In the genomic region with DNA sequence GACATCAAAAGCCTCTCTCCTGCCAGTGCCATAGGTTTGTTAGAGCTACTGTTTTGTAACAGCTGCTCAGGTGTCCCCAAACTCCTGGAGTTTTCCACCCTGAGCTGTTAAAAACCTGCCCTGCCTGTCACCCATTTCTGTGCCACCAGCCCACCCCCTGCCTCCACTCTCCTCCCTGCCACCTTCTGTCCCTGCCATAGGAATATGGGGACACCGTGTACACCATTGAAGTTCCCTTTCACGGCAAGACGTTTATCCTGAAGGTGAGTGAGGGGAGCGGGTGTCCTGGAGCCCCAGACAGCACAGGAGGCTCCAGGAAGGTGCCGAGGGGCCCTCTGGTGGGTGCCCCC, we compare ENCODE assay signal across 1 cellular context.
TF ChIP-seq lines count a peak whose summit lies in the region.

No MANE protein-coding gene starts in this region.

TF ChIP-seq in HepG2, 621 proteins besides CTCF, POLR2A, EP300 and RAD21:
- TF ChIP-seq, protein P1, sequence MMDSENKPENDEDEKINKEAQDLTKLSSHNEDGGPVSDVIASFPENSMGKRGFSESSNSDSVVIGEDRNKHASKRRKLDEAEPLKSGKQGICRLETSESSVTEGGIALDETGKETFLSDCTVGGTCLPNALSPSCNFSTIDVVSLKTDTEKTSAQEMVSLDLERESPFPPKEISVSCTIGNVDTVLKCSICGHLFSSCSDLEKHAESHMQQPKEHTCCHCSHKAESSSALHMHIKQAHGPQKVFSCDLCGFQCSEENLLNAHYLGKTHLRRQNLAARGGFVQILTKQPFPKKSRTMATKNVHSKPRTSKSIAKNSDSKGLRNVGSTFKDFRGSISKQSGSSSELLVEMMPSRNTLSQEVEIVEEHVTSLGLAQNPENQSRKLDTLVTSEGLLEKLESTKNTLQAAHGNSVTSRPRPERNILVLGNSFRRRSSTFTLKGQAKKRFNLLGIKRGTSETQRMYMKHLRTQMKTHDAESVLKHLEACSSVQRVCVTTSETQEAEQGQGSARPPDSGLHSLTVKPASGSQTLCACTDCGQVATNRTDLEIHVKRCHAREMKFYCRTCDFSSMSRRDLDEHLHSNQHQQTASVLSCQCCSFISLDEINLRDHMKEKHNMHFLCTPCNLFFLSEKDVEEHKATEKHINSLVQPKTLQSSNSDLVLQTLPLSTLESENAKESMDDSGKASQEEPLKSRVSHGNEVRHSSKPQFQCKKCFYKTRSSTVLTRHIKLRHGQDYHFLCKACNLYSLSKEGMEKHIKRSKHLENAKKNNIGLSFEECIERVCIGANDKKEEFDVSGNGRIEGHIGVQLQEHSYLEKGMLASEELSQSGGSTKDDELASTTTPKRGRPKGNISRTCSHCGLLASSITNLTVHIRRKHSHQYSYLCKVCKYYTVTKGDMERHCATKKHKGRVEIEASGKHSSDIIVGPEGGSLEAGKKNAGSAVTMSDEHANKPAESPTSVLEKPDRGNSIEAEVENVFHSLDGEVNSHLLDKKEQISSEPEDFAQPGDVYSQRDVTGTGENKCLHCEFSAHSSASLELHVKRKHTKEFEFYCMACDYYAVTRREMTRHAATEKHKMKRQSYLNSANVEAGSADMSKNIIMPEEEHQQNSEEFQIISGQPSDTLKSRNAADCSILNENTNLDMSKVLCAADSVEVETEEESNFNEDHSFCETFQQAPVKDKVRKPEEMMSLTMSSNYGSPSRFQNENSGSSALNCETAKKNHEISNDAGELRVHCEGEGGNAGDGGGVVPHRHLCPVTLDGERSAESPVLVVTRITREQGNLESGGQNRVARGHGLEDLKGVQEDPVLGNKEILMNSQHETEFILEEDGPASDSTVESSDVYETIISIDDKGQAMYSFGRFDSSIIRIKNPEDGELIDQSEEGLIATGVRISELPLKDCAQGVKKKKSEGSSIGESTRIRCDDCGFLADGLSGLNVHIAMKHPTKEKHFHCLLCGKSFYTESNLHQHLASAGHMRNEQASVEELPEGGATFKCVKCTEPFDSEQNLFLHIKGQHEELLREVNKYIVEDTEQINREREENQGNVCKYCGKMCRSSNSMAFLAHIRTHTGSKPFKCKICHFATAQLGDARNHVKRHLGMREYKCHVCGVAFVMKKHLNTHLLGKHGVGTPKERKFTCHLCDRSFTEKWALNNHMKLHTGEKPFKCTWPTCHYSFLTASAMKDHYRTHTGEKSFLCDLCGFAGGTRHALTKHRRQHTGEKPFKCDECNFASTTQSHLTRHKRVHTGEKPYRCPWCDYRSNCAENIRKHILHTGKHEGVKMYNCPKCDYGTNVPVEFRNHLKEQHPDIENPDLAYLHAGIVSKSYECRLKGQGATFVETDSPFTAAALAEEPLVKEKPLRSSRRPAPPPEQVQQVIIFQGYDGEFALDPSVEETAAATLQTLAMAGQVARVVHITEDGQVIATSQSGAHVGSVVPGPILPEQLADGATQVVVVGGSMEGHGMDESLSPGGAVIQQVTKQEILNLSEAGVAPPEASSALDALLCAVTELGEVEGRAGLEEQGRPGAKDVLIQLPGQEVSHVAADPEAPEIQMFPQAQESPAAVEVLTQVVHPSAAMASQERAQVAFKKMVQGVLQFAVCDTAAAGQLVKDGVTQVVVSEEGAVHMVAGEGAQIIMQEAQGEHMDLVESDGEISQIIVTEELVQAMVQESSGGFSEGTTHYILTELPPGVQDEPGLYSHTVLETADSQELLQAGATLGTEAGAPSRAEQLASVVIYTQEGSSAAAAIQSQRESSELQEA (CRISPR knock-in tag; IDR thresholded peaks at IDR 0.05; ENCODE audit: not compliant biosample characterization), result no peak
- TF ChIP-seq ZNF17 (CRISPR knock-in tag; IDR thresholded peaks at IDR 0.05), result no peak
- TF ChIP-seq, protein P2, sequence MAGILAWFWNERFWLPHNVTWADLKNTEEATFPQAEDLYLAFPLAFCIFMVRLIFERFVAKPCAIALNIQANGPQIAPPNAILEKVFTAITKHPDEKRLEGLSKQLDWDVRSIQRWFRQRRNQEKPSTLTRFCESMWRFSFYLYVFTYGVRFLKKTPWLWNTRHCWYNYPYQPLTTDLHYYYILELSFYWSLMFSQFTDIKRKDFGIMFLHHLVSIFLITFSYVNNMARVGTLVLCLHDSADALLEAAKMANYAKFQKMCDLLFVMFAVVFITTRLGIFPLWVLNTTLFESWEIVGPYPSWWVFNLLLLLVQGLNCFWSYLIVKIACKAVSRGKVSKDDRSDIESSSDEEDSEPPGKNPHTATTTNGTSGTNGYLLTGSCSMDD (CRISPR knock-in tag; IDR thresholded peaks at IDR 0.05), result no peak
- TF ChIP-seq ZNF556 (CRISPR knock-in tag; IDR thresholded peaks at IDR 0.05; ENCODE audit: borderline replicate concordance), result no peak
- no peak for TF ChIP-seq ZNF296 (CRISPR knock-in tag; conservative IDR thresholded peaks at IDR 0.05)
- no peak for TF ChIP-seq GATA4 (IDR thresholded peaks at IDR 0.05; ENCODE audit: borderline replicate concordance, low read depth)
- TF ChIP-seq ZNF235 (CRISPR knock-in tag; IDR thresholded peaks at IDR 0.05; ENCODE audit: borderline replicate concordance), result no peak
- no peak for TF ChIP-seq ZNF446 (CRISPR knock-in tag; IDR thresholded peaks at IDR 0.05)
- TF ChIP-seq SRY (CRISPR knock-in tag; IDR thresholded peaks at IDR 0.05), result no peak
- TF ChIP-seq ZZZ3 (CRISPR knock-in tag; IDR thresholded peaks at IDR 0.05; ENCODE audit: borderline replicate concordance), result no peak
- TF ChIP-seq NCOR1 (IDR thresholded peaks at IDR 0.05; ENCODE audit: borderline replicate concordance, low read length), result no peak
- TF ChIP-seq, protein P3, sequence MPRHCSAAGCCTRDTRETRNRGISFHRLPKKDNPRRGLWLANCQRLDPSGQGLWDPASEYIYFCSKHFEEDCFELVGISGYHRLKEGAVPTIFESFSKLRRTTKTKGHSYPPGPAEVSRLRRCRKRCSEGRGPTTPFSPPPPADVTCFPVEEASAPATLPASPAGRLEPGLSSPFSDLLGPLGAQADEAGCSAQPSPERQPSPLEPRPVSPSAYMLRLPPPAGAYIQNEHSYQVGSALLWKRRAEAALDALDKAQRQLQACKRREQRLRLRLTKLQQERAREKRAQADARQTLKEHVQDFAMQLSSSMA (CRISPR knock-in tag; IDR thresholded peaks at IDR 0.05), result no peak
- TF ChIP-seq ZNF83 (CRISPR knock-in tag; IDR thresholded peaks at IDR 0.05; ENCODE audit: borderline replicate concordance), result no peak
TF ChIP-seq in HepG2: peak in this region for 0.
